Comparison of ENCODE assay signal across 8 cellular contexts in the genomic region with DNA sequence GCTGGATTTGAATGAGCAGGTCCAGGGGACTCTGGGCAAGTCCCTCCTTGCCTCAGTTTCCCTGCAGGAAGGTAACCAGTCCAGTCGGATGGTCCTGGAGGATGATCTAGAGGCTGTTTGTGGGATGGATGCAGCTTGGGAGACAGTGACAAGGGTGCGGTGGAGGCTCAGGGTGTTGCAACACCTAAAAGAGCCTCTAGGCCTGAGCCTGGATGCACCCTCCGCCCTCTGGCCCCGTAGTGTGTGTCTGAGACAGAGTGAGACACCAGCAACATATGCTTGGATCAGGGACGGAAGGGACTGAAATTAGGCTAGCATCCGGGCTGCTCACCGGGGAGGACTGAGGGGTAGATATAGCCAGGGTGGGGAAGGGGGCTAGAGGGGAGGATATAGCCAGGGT. TPM values are rescaled to one million over a fixed set of nuclear protein-coding genes. Genes with fewer than 3 reads are reported as not detected.
DNase-seq lines count a peak whose midpoint lies in the region; ATAC-seq, FAIRE-seq and TF ChIP-seq lines count a peak whose summit lies in the region.

No MANE protein-coding gene starts in this region.

- no peak overlapping the region for H2AFZ ChIP-seq in astrocyte (ENCODE audit: low read depth, low read length)

- H3K9ac ChIP-seq in astrocyte (ENCODE audit: low read length) = peak overlapping the region; percentile 85

- intact Hi-C loops in CD14-positive monocyte (cut with micrococcal nuclease) (no loop called here), right lobe of liver (cut with DNase I) (no loop called here)

- peaks cover 0 to 4% (median 0%) of the 10 kb centered on the region in 3 donors for H3K27me3 Mint-ChIP-seq in CD14-positive monocyte (ENCODE audit: low read depth in 3 of 3)
- H3K27me3 Mint-ChIP-seq in astrocyte (ENCODE audit: low read depth, unreplicated experiment) = peaks cover 3% of the 10 kb centered on the region
- H3K27me3 Mint-ChIP-seq in type B pancreatic cell = peaks cover 4% of the 10 kb centered on the region

- H3K9me3 Mint-ChIP-seq in CD14-positive monocyte (peaks cover 0 to 3% (median 0%) of the 10 kb centered on the region in 7 donors), astrocyte (ENCODE audit: unreplicated experiment) (no peaks in the 10 kb centered on the region), type B pancreatic cell (no peaks in the 10 kb centered on the region)

- H3K4me3 ChIP-seq in astrocyte (ENCODE audit: insufficient read depth, low read depth, low read length) (no peak overlapping the region), right lobe of liver (peak overlapping the region; percentile 67 to 93 (median 86))

- peak overlapping the region; percentile 100 for H3K4me2 ChIP-seq in astrocyte (ENCODE audit: low read length)

- H3K79me2 ChIP-seq in astrocyte (ENCODE audit: insufficient read depth, low read length) = peaks cover 38% of the 10 kb centered on the region

- H3K27ac Mint-ChIP-seq in CD14-positive monocyte (peak overlapping the region in 4 of 7 donors; percentile 26 to 78 (median 42)), astrocyte (ENCODE audit: unreplicated experiment) (peak overlapping the region; percentile 18), type B pancreatic cell (peak overlapping the region; percentile 75)

- peaks cover 15% of the 10 kb centered on the region for H3K4me1 ChIP-seq in astrocyte (ENCODE audit: insufficient read depth, low read length)
- peaks cover 0 to 32% (median 5%) of the 10 kb centered on the region in 4 donors for H3K4me1 ChIP-seq in right lobe of liver

- H3K4me1 Mint-ChIP-seq in CD14-positive monocyte (peaks cover 43% of the 10 kb centered on the region), astrocyte (ENCODE audit: low read depth, unreplicated experiment) (peaks cover 2% of the 10 kb centered on the region), type B pancreatic cell (ENCODE audit: unreplicated experiment) (peaks cover 13% of the 10 kb centered on the region)

- ATAC-seq in right lobe of liver = peak; percentile 12 to 47 (median 22)
- ATAC-seq in HG03025 (IDR thresholded peaks at IDR 0.05; ENCODE audit: low FRiP score, unreplicated experiment) = no peak

- FAIRE-seq in astrocyte (lab: Jason Lieb, UNC) = no peak

- H3K36me3 Mint-ChIP-seq in CD14-positive monocyte (peaks cover 14 to 21% of the 10 kb centered on the region in 2 donors), astrocyte (ENCODE audit: low read depth, unreplicated experiment) (peaks cover 7% of the 10 kb centered on the region), type B pancreatic cell (no peaks in the 10 kb centered on the region)

- H3K36me3 ChIP-seq in astrocyte (ENCODE audit: insufficient read depth, low read length) (peaks cover 3% of the 10 kb centered on the region), right lobe of liver (peaks cover 0 to 7% (median 0%) of the 10 kb centered on the region in 4 donors)

- no peaks in the 10 kb centered on the region for H3K27me3 ChIP-seq in astrocyte (ENCODE audit: insufficient read depth, low read length)
- H3K27me3 ChIP-seq in right lobe of liver = no peaks in the 10 kb centered on the region

- no peak overlapping the region for H3K27ac ChIP-seq in astrocyte (ENCODE audit: low read depth, low read length)
- H3K27ac ChIP-seq in right lobe of liver = no peak overlapping the region

- H3K4me3 Mint-ChIP-seq in CD14-positive monocyte = peak overlapping the region; percentile 71 to 79
- H3K4me3 Mint-ChIP-seq in astrocyte (ENCODE audit: unreplicated experiment) = peak overlapping the region; percentile 83
- peak overlapping the region; percentile 95 for H3K4me3 Mint-ChIP-seq in type B pancreatic cell

- no peak for DNase-seq in CD14-positive monocyte (ENCODE audit: low spot score)
- DNase-seq in NAMALWA (ENCODE audit: low spot score) = peak; percentile 45
- no peak for DNase-seq in astrocyte (ENCODE audit: low read depth)
- peak in 1 of 3 donors; percentile 59 for DNase-seq in right lobe of liver
- DNase-seq in type B pancreatic cell (ENCODE audit: extremely low spot score, unreplicated experiment) = no peak
- DNase-seq in GF-D8 (lab: John Stamatoyannopoulos, UW) = no peak
- DNase-seq in NCI-H187 (lab: John Stamatoyannopoulos, UW) = no peak

- TF ChIP-seq CTCF in CD14-positive monocyte (IDR thresholded peaks at IDR 0.05) (peak; percentile 11), astrocyte (IDR thresholded peaks at IDR 0.05; ENCODE audit: insufficient read depth, low read depth, low read length) (no peak), right lobe of liver (IDR thresholded peaks at IDR 0.05) (no peak), type B pancreatic cell (conservative IDR thresholded peaks at IDR 0.05) (no peak)

- WGBS in right lobe of liver (ENCODE audit: insufficient coverage, low coverage, low lambda C conversion rate, missing lambda C conversion rate) = 10% methylated on average over 7 of the region's 7 CpGs

- no peak for TF ChIP-seq POLR2A in right lobe of liver (IDR thresholded peaks at IDR 0.05)

- peaks cover 29% of the 10 kb centered on the region for H4K20me1 ChIP-seq in astrocyte (ENCODE audit: insufficient read depth, low read length)

- H3K9me3 ChIP-seq in astrocyte (ENCODE audit: insufficient read depth, low read depth, low read length) (no peaks in the 10 kb centered on the region), right lobe of liver (no peaks in the 10 kb centered on the region)

RNA-seq across cellular contexts. Expression of gene CRAT, which starts 1.1 kb away (rescaled TPM):
- polyA plus RNA-seq in CD14-positive monocyte = 10 to 100 TPM; 12.2 to 15.0 TPM
- total RNA-seq in astrocyte = 21.2 and 25.3 TPM in 2 replicates
- 100 to 1,000 TPM in 4 of 6 experiments, 10 to 100 TPM in 2; 86.1 to 146 (median 104) TPM for total RNA-seq in right lobe of liver
- 14.5 and 28.4 TPM in 2 replicates for total RNA-seq in type B pancreatic cell (ENCODE audit: low replicate concordance)

RNA-seq across cellular contexts. Expression of gene PTPA, which starts 1.7 kb away (rescaled TPM):
- 10 to 100 TPM; 11.7 to 12.4 TPM for polyA plus RNA-seq in CD14-positive monocyte
- total RNA-seq in astrocyte (122 and 134 TPM in 2 replicates), right lobe of liver (100 to 1,000 TPM in 1 of 6 experiments, 10 to 100 TPM in 5; 55.4 to 123 (median 62.0) TPM), type B pancreatic cell (ENCODE audit: low replicate concordance) (102 and 115 TPM in 2 replicates)

RNA-seq across cellular contexts. Expression of gene DOLPP1, which starts 28.6 kb away (rescaled TPM):
- polyA plus RNA-seq in CD14-positive monocyte = 1 to 10 TPM; 5.4 to 5.9 TPM
- total RNA-seq in astrocyte (14.9 and 17.9 TPM in 2 replicates), right lobe of liver (10 to 100 TPM; 10.1 to 16.8 (median 13.3) TPM), type B pancreatic cell (ENCODE audit: low replicate concordance) (20.2 and 21.1 TPM in 2 replicates)

Comparison
In these comparisons a context has a peak if more than half of its experiments do, and no peak if none do; other contexts are left out.
1. H3K27ac Mint-ChIP-seq: peak in every context shown above with its lines; median percentile 75 in type B pancreatic cell; 42 in CD14-positive monocyte; 18 in astrocyte.